Comparison of ENCODE assay signal across 8 cellular contexts in the genomic region with DNA sequence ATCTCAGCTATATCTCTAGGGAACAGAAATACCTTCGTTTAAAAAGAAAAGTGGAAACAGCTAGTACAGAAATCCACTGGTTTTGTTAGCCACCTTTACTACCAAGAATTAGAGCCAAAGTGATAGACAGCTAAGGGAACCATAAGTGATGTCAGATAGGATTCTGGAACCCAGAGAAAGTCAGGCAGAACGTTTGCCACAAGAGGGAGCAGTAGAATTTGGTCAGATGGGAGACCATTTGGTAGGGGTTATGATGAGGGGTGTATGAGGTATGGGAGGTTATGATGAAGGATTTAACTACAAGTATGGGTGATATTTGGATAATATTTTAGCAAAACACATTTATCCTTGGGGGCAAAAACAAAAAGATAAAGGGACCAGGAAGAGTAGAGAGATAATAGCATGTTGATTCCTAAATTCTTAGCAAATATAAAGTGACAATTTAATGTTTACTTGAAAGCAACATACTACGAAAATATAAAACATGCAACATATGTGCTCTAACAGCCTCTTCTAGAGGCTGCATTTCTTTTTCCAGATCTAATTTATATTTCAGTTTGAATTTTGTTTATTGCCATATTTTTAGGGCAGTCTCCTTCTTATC. TPM values are rescaled to one million over a fixed set of nuclear protein-coding genes. Genes with fewer than 3 reads are reported as not detected.
DNase-seq lines count a peak whose midpoint lies in the region; ATAC-seq, FAIRE-seq and TF ChIP-seq lines count a peak whose summit lies in the region.

No MANE protein-coding gene starts in this region.

- no peak overlapping the region for H2BK120ac ChIP-seq in mesenchymal stem cell (ENCODE audit: low read depth, low read length)

- H3K14ac ChIP-seq in mesenchymal stem cell (ENCODE audit: low read length in 2 of 2), result no peak overlapping the region

- peaks cover 0 to 17% of the 10 kb centered on the region in 2 experiments; a peak in 2 of 4 replicates for H3K4me1 ChIP-seq in SK-N-SH (ENCODE audit: control insufficient read depth in 1 of 2, insufficient read depth in 2 of 2, low read depth in 1 of 2, low read length in 1 of 2)
- H3K4me1 ChIP-seq in adipocyte (ENCODE audit: control insufficient read depth, insufficient read depth, low read length), result peaks cover 11% of the 10 kb centered on the region
- H3K4me1 ChIP-seq in mesenchymal stem cell (ENCODE audit: control insufficient read depth, insufficient read depth, low read depth, low read length), result no peaks in the 10 kb centered on the region

- H3K79me2 ChIP-seq in SK-N-SH (ENCODE audit: insufficient read depth), result peaks cover 36% of the 10 kb centered on the region

- TF ChIP-seq CTCF in SK-N-SH (IDR thresholded peaks at IDR 0.05), result peak; percentile 80

- no peak overlapping the region for H2BK12ac ChIP-seq in mesenchymal stem cell (ENCODE audit: low read length in 2 of 2)

- H3K27ac ChIP-seq in SK-N-SH (ENCODE audit: low read depth in 2 of 2, low read length in 1 of 2), result peak overlapping the region in 1 of 2 experiments; percentile 88; a peak in 1 of 4 replicates
- no peak overlapping the region for H3K27ac ChIP-seq in mesenchymal stem cell (ENCODE audit: low read length, poor library complexity, severe bottlenecking)

- H3K27me3 ChIP-seq in SK-N-SH (ENCODE audit: insufficient read depth), result no peaks in the 10 kb centered on the region
- no peaks in the 10 kb centered on the region for H3K27me3 ChIP-seq in adipocyte (replicated peaks; ENCODE audit: control insufficient read depth, insufficient read depth, low read length)
- H3K27me3 ChIP-seq in mesenchymal stem cell (ENCODE audit: control insufficient read depth in 1 of 2, insufficient read depth in 1 of 2, low read length in 2 of 2), result no peaks in the 10 kb centered on the region

- TF ChIP-seq RAD21 in SK-N-SH (IDR thresholded peaks at IDR 0.05; ENCODE audit: low read length), result peak; percentile 76

- no peak overlapping the region for H4K8ac ChIP-seq in mesenchymal stem cell (ENCODE audit: low read length)

- H3K9ac ChIP-seq in SK-N-SH, result no peak overlapping the region
- no peak overlapping the region for H3K9ac ChIP-seq in adipocyte (ENCODE audit: low read length)
- no peak overlapping the region for H3K9ac ChIP-seq in mesenchymal stem cell (ENCODE audit: low read length)

- H2AFZ ChIP-seq in SK-N-SH (ENCODE audit: low read depth), result no peak overlapping the region
- H2AFZ ChIP-seq in mesenchymal stem cell (ENCODE audit: low read depth, low read length), result no peak overlapping the region

- peaks cover 22% of the 10 kb centered on the region for H3F3A ChIP-seq in SK-N-SH (replicated peaks; ENCODE audit: insufficient read depth)

- no peak overlapping the region for H4K91ac ChIP-seq in mesenchymal stem cell (ENCODE audit: low read length)

- POLR2A ChIA-PET in SK-N-SH (lab: Yijun Ruan, JAX), result no interaction called here

- no peaks in the 10 kb centered on the region for H4K20me1 ChIP-seq in SK-N-SH (ENCODE audit: insufficient read depth)

- no peak overlapping the region for H3K4ac ChIP-seq in mesenchymal stem cell (ENCODE audit: low read depth in 1 of 2, low read length in 2 of 2)

- no peak overlapping the region for H2AK5ac ChIP-seq in mesenchymal stem cell (ENCODE audit: low read length, severe bottlenecking)

- TF ChIP-seq EP300 in SK-N-SH (IDR thresholded peaks at IDR 0.05; ENCODE audit: borderline replicate concordance in 1 of 2, low read depth in 1 of 2, low read length in 1 of 2), result no peak

- CTCF ChIA-PET in SK-N-SH (lab: Yijun Ruan, JAX), result interaction anchor here (0.6 to 5.9 kb wide), 26 partner anchors 10 to 1331 kb away, joined by 3 to 71 read pairs (median 4); no protein-coding TSS in a partner anchor

- H3K9me2 ChIP-seq in SK-N-SH, result no peaks in the 10 kb centered on the region

- H3K4me3 ChIP-seq in SK-N-SH (ENCODE audit: low read depth in 2 of 2, low read length in 1 of 2) (peak overlapping the region in 1 of 2 experiments; percentile 9; a peak in 1 of 4 replicates), adipocyte (ENCODE audit: low read length) (no peak overlapping the region), mesenchymal stem cell (ENCODE audit: insufficient read depth in 1 of 2, low read depth in 1 of 2, low read length in 2 of 2) (no peak overlapping the region)

- H3K18ac ChIP-seq in mesenchymal stem cell (ENCODE audit: low read depth in 1 of 2, low read length in 2 of 2), result no peak overlapping the region

- ATAC-seq in SK-N-SH treated with all-trans-retinoic acid at 6 μM for 48 hours (no peak), GM19467 (IDR thresholded peaks at IDR 0.05; ENCODE audit: unreplicated experiment) (no peak), HG02938 (IDR thresholded peaks at IDR 0.05; ENCODE audit: unreplicated experiment) (no peak)

- H2BK5ac ChIP-seq in mesenchymal stem cell (ENCODE audit: low read depth, low read length, poor library complexity, severe bottlenecking), result no peak overlapping the region

- no peaks in the 10 kb centered on the region for H3K9me3 ChIP-seq in SK-N-SH
- H3K9me3 ChIP-seq in adipocyte (ENCODE audit: control insufficient read depth, low read length), result no peaks in the 10 kb centered on the region
- no peaks in the 10 kb centered on the region for H3K9me3 ChIP-seq in mesenchymal stem cell (ENCODE audit: control insufficient read depth, low read length)

- no peak overlapping the region for H3K23ac ChIP-seq in mesenchymal stem cell (ENCODE audit: low read length in 2 of 2)

- peaks cover 14% of the 10 kb centered on the region for H3K79me1 ChIP-seq in mesenchymal stem cell (replicated peaks; ENCODE audit: low read length, poor library complexity, severe bottlenecking)

- 37% methylated on average over 3 of the region's 3 CpGs for WGBS in SK-N-SH (ENCODE audit: low lambda C conversion rate)
- WGBS in mesenchymal stem cell, result 0% methylated on average over 2 of the region's 3 CpGs

- H3K36me3 ChIP-seq in SK-N-SH (replicated peaks in 1 of 2; ENCODE audit: control insufficient read depth in 1 of 2, insufficient read depth in 2 of 2, low read length in 1 of 2) (no peaks in the 10 kb centered on the region), adipocyte (ENCODE audit: control insufficient read depth, insufficient read depth, low read length, severe bottlenecking) (peaks cover 4% of the 10 kb centered on the region), mesenchymal stem cell (ENCODE audit: control insufficient read depth in 1 of 2, insufficient read depth in 2 of 2, low read depth in 1 of 2, low read length in 2 of 2) (no peaks in the 10 kb centered on the region)

- DNase-seq in SK-N-SH (peak; percentile 60), NCI-H1105 treated with DMSO at 0.1 percent for 48 hours (lab: John Stamatoyannopoulos, UW) (peak; percentile 57), adipocyte (ENCODE audit: low read depth) (peak; percentile 73), mesenchymal stem cell (peak; percentile 22), RCC 7860 (ENCODE audit: low spot score) (no peak)

- H3K4me2 ChIP-seq in SK-N-SH (peak overlapping the region; percentile 80), mesenchymal stem cell (ENCODE audit: low read length, poor library complexity, severe bottlenecking) (no peak overlapping the region)

- no peak for FAIRE-seq in RCC 7860 (lab: Jason Lieb, UNC)

- H2BK15ac ChIP-seq in mesenchymal stem cell (ENCODE audit: low read depth, poor library complexity, severe bottlenecking), result no peak overlapping the region

TF ChIP-seq in SK-N-SH, 30 proteins besides CTCF, POLR2A, EP300 and RAD21:
- TF ChIP-seq SMC3 (IDR thresholded peaks at IDR 0.05; ENCODE audit: low read depth, low read length) (peak; percentile 75), PBX3 (IDR thresholded peaks at IDR 0.05) (peak; percentile 41), JUND (IDR thresholded peaks at IDR 0.05) (no peak)

TF ChIP-seq in SK-N-SH treated with all-trans-retinoic acid at 6 μM for 48 hours, 23 proteins besides CTCF, POLR2A, EP300 and RAD21 (continues in another document):
- no peak for TF ChIP-seq ZNF70 (CRISPR knock-in tag; IDR thresholded peaks at IDR 0.05)
- TF ChIP-seq SNAI2 (CRISPR knock-in tag; IDR thresholded peaks at IDR 0.05), result no peak
- no peak for TF ChIP-seq RARB (CRISPR knock-in tag; IDR thresholded peaks at IDR 0.05)
- no peak for TF ChIP-seq OSR1 (CRISPR knock-in tag; IDR thresholded peaks at IDR 0.05)
- TF ChIP-seq, protein P1, sequence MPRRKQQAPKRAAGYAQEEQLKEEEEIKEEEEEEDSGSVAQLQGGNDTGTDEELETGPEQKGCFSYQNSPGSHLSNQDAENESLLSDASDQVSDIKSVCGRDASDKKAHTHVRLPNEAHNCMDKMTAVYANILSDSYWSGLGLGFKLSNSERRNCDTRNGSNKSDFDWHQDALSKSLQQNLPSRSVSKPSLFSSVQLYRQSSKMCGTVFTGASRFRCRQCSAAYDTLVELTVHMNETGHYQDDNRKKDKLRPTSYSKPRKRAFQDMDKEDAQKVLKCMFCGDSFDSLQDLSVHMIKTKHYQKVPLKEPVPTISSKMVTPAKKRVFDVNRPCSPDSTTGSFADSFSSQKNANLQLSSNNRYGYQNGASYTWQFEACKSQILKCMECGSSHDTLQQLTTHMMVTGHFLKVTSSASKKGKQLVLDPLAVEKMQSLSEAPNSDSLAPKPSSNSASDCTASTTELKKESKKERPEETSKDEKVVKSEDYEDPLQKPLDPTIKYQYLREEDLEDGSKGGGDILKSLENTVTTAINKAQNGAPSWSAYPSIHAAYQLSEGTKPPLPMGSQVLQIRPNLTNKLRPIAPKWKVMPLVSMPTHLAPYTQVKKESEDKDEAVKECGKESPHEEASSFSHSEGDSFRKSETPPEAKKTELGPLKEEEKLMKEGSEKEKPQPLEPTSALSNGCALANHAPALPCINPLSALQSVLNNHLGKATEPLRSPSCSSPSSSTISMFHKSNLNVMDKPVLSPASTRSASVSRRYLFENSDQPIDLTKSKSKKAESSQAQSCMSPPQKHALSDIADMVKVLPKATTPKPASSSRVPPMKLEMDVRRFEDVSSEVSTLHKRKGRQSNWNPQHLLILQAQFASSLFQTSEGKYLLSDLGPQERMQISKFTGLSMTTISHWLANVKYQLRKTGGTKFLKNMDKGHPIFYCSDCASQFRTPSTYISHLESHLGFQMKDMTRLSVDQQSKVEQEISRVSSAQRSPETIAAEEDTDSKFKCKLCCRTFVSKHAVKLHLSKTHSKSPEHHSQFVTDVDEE (CRISPR knock-in tag; IDR thresholded peaks at IDR 0.05), result no peak
- no peak for TF ChIP-seq TCF4 (CRISPR knock-in tag; IDR thresholded peaks at IDR 0.05; ENCODE audit: borderline replicate concordance)

RNA-seq across cellular contexts. Expression of gene SLC8A1, which starts 3.3 kb away (rescaled TPM):
- 3.2 and 4.6 TPM in 2 replicates for polyA plus RNA-seq in SK-N-SH (2012; rRNA removed)
- 4.1 and 4.4 TPM in 2 replicates for polyA plus RNA-seq in SK-N-SH (2012; cell fraction: cytosol; rRNA removed)
- polyA plus RNA-seq in SK-N-SH (2012; cell fraction: nucleus; rRNA removed), result 1.2 and 2.9 TPM in 2 replicates
- polyA plus RNA-seq in mesenchymal stem cell (2013, experiment 1 of 2), result 0.93 TPM
- 1.2 TPM for polyA plus RNA-seq in mesenchymal stem cell (2013, experiment 2 of 2)
